ENCODE assay signal across 27 cellular contexts in genomic region chr2:226074391-226074790, GRCh38.
"Had no signal": no experiment of that assay in that cellular context is flagged by ENCODE, and none has a peak within 500 bp of the region (broad histone marks: within the 10 kb centered on the region; RNA-seq: fewer than 3 reads in every experiment).

No MANE protein-coding gene starts in this region.

- ATAC-seq: foreskin keratinocyte; gastroesophageal sphincter; heart left ventricle; left lobe of liver; naive thymus-derived CD8-positive, alpha-beta T cell; right lobe of liver; stimulated activated naive CD8-positive, alpha-beta T cell treated with anti-CD3 and anti-CD28 coated beads, Interleukin-15, amount 100 ng/mL, for 72 hours; upper lobe of right lung had no signal

- H3K27me3 ChIP-seq: colonic mucosa, esophagus squamous epithelium, foreskin keratinocyte, gastroesophageal sphincter, heart left ventricle, hepatocyte, ovary, right lobe of liver, suprapubic skin, transverse colon, upper lobe of right lung, uterus had no signal

- H2AFZ ChIP-seq: hepatocyte had no signal

- H3K4me1 ChIP-seq: colonic mucosa, esophagus squamous epithelium, gastroesophageal sphincter, right lobe of liver, transverse colon, upper lobe of right lung, uterus had no signal

- H3K9me3 ChIP-seq: colonic mucosa, esophagus squamous epithelium, gastroesophageal sphincter, heart left ventricle, ovary, right lobe of liver, suprapubic skin, transverse colon, upper lobe of right lung, uterus had no signal

- H3K4me3 ChIP-seq: colonic mucosa, esophagus squamous epithelium, gastroesophageal sphincter, heart left ventricle, hepatocyte, ovary, right lobe of liver, suprapubic skin, transverse colon, upper lobe of right lung, uterus had no signal

- DNase-seq: colonic mucosa; effector CD8-positive, alpha-beta T cell; endodermal cell; esophagus squamous epithelium; foreskin keratinocyte; heart left ventricle; kidney; mesendoderm; naive thymus-derived CD8-positive, alpha-beta T cell; nephron progenitor cell; nucleus accumbens; ovary; retina; right lobe of liver; small intestine; stimulated activated CD4-positive, alpha-beta T cell treated with anti-CD3 and anti-CD28 coated beads, Interleukin-15, amount 100 ng/mL, for 24 hours; stimulated activated CD4-positive, alpha-beta T cell treated with anti-CD3 and anti-CD28 coated beads, Interleukin-4, amount 100 ng/mL, for 1 hour; stimulated activated CD8-positive, alpha-beta memory T cell treated with anti-CD3 and anti-CD28 coated beads, Interleukin-4, amount 100 ng/mL, for 48 hours; stimulated activated naive CD4-positive, alpha-beta T cell; stimulated activated naive CD8-positive, alpha-beta T cell treated with anti-CD3 and anti-CD28 coated beads, Interleukin-15, amount 100 ng/mL, for 72 hours; transverse colon; upper lobe of right lung; uterus had no signal

- H3K36me3 ChIP-seq: colonic mucosa, esophagus squamous epithelium, gastroesophageal sphincter, heart left ventricle, ovary, right lobe of liver, suprapubic skin, transverse colon, upper lobe of right lung, uterus had no signal

- H3K4me2 ChIP-seq: hepatocyte had no signal

- H3K27ac ChIP-seq: colonic mucosa, esophagus squamous epithelium, foreskin keratinocyte, gastroesophageal sphincter, heart left ventricle, hepatocyte, ovary, right lobe of liver, suprapubic skin, transverse colon, upper lobe of right lung, uterus had no signal

- H3K79me2 ChIP-seq: hepatocyte had no signal
